Comparison of ENCODE assay signal across 8 cellular contexts in genomic region chr1:16758060-16758459, GRCh38. TPM values are rescaled to one million over a fixed set of nuclear protein-coding genes. Genes with fewer than 3 reads are reported as not detected.
"Had no signal": no experiment of that assay in that cellular context is flagged by ENCODE, and none has a peak within 500 bp of the region (broad histone marks: within the 10 kb centered on the region; RNA-seq: fewer than 3 reads in every experiment).

No MANE protein-coding gene starts in this region.

RNA-seq across cellular contexts. Expression of gene RNU1-4, which starts 17.7 kb away (rescaled TPM):
- total RNA-seq: osteoblast had no signal
- polyA plus RNA-seq: naive thymus-derived CD4-positive, alpha-beta T cell; neural cell; pancreas; psoas muscle; sigmoid colon; small intestine; thymus had no signal
